In genomic region chrX:20141281-20142220, GRCh38 we compare ENCODE assay signal across 8 cellular contexts.
A peak's percentile ranks its signal among the peaks of the same experiment; 100 is the strongest.
DNase-seq lines count a peak whose midpoint lies in the region; ATAC-seq and TF ChIP-seq lines count a peak whose summit lies in the region.

EIF1AX (minus strand) TSS chrX:20141838; CDS start chrX:20141640, 198 bp downstream.

- DNase-seq in AG09319 (ENCODE audit: extremely low read depth, low read depth) (peak; percentile 97), NCI-H446 treated with DMSO at 0.1 percent for 48 hours (lab: John Stamatoyannopoulos, UW) (peak; percentile 95), cerebellar cortex (ENCODE audit: low spot score) (peak; percentile 98), islet precursor cell (peak; percentile 98)
- DNase-seq in stimulated activated CD4-positive, alpha-beta T cell treated with anti-CD3 and anti-CD28 coated beads, Interleukin-12 subunit alpha, Interleukin-12 subunit beta, amount 100 ng/mL, for 48 hours (ENCODE audit: low read depth in 2 of 3, low spot score in 1 of 3) = peak; percentile 89 to 97 (median 93)

- ATAC-seq in GM19035 (IDR thresholded peaks at IDR 0.05; ENCODE audit: unreplicated experiment) = peak; percentile 97
- ATAC-seq in HG03354 (IDR thresholded peaks at IDR 0.05; ENCODE audit: poor library complexity, severe bottlenecking, unreplicated experiment) = peak; percentile 98
- peak; percentile 97 to 98 for ATAC-seq in activated CD4-positive, CD25-positive, alpha-beta regulatory T cell treated with anti-CD3 and anti-CD28 coated beads, Interleukin-2, amount 50 U/mL, for 24 hours

- TF ChIP-seq CTCF in AG09319 (IDR thresholded peaks at IDR 0.05; ENCODE audit: low read depth, low read length) = no peak

Comparison
In these comparisons a context has a peak if more than half of its experiments do, and no peak if none do; other contexts are left out.
1. Peak in every context shown above with its lines: DNase-seq and ATAC-seq.